ENCODE assay signal across 12 cellular contexts in genomic region chr5:140833993-140834392, GRCh38. TPM values are rescaled to one million over a fixed set of nuclear protein-coding genes. Genes with fewer than 3 reads are reported as not detected.
DNase-seq lines count a peak whose midpoint lies in the region; ATAC-seq and TF ChIP-seq lines count a peak whose summit lies in the region.
"Had no signal": no experiment of that assay in that cellular context is flagged by ENCODE, and none has a peak within 500 bp of the region (broad histone marks: within the 10 kb centered on the region; RNA-seq: fewer than 3 reads in every experiment).

TSS of gene PCDHA7 (plus strand) at chr5:140834269. CDS start at chr5:140834384, 115 bp downstream.

- DNase-seq in DMS53 (lab: John Stamatoyannopoulos, UW) (peak; percentile 79), NB4 (ENCODE audit: low read depth) (peak; percentile 16), dorsolateral prefrontal cortex (no peak), occipital lobe (lab: John Stamatoyannopoulos, UW) (no peak), NCI-H1417 (lab: John Stamatoyannopoulos, UW) (no peak), cortex of kidney (lab: John Stamatoyannopoulos, UW) (no peak)
- DNase-seq: colonic mucosa, NCI-H1417 treated with DMSO at 0.1 percent for 48 hours, nephron progenitor cell, Peyer's patch had no signal

- peak within 1 kb of the TSS in 8 of 59 donors; percentile 21 to 72 (median 40) for H3K27ac ChIP-seq in dorsolateral prefrontal cortex
- H3K27ac ChIP-seq: colonic mucosa, Peyer's patch had no signal

- TF ChIP-seq CTCF in NB4 (IDR thresholded peaks at IDR 0.05; ENCODE audit: low read depth, low read length) (no peak), dorsolateral prefrontal cortex (IDR thresholded peaks at IDR 0.05 in 54 of 56, conservative IDR thresholded peaks at IDR 0.05 in 2 of 56; ENCODE audit: low read depth in 1 of 56, partially characterized antibody in 56 of 56) (peak in 52 of 56 donors; percentile 9 to 72 (median 38))

- intact Hi-C loops in dorsolateral prefrontal cortex (cut with DNase I): no loop called here

- ATAC-seq in HG03175 (IDR thresholded peaks at IDR 0.05; ENCODE audit: unreplicated experiment): no peak
- ATAC-seq in GM18870 (IDR thresholded peaks at IDR 0.05; ENCODE audit: unreplicated experiment): no peak

- peaks cover 0 to 28% (median 0%) of the 10 kb centered on the region in 45 donors for H3K27me3 ChIP-seq in dorsolateral prefrontal cortex
- H3K27me3 ChIP-seq: colonic mucosa, Peyer's patch had no signal

- TF ChIP-seq POLR2A in NB4 (IDR thresholded peaks at IDR 0.05; ENCODE audit: extremely low read depth, insufficient read length): no peak

- H3K4me3 ChIP-seq in NB4 (ENCODE audit: low read depth, low read length) (no peak within 1 kb of the TSS), dorsolateral prefrontal cortex (peak within 1 kb of the TSS in 50 of 59 donors; percentile 8 to 67 (median 38))
- H3K4me3 ChIP-seq: colonic mucosa had no signal

RNA-seq across cellular contexts. Expression of gene PCDHA7, which starts in this region (rescaled TPM):
- 1 to 10 TPM; 2.2 to 8.9 (median 4.5) TPM for total RNA-seq in dorsolateral prefrontal cortex
- total RNA-seq in occipital lobe: 18.1 TPM

Comparison
In these comparisons a context has a peak if more than half of its experiments do, and no peak if none do; other contexts are left out.
1. DNase-seq: peak in DMS53 (single experiment) and NB4 (single experiment); none in dorsolateral prefrontal cortex (0 of 10), occipital lobe (single experiment), NCI-H1417 (0 of 3) and cortex of kidney (single experiment).